ENCODE assay signal across 15 cellular contexts in the genomic region with DNA sequence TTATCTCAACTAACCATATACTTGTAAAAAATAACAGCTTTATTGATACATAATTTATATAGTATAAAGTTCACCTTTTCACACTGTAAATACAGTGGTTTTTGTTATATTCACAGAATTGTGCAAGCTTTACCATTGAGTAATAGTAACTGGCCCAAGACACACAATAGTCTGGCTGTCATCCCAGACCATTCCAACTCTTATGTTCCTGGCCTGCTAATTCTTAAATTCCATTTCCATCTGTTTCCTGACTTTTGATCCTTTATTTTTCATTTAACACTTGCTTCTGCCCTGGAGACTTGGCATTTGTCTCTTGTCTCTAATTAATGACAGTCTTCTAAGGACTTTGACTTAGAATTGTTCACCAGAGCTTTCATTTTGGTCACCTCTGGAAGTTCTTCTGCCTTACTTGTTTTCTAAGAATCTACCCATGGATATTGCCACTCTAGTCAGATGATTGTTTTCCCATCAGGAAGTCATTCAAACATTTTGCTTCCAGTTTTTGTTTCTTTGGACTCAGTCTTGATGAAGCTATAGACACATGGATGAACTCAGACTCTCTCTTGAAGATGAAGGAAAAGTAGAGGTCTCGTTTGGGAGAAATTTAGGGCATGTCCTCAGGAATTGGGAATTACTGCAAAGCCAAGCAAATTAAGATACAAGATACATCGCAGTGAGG. TPM values are rescaled to one million over a fixed set of nuclear protein-coding genes. Genes with fewer than 3 reads are reported as not detected.
DNase-seq lines count a peak whose midpoint lies in the region; ATAC-seq, FAIRE-seq and TF ChIP-seq lines count a peak whose summit lies in the region.
"Had no signal": no experiment of that assay in that cellular context is flagged by ENCODE, and none has a peak within 500 bp of the region (broad histone marks: within the 10 kb centered on the region; RNA-seq: fewer than 3 reads in every experiment).

No MANE protein-coding gene starts in this region.

- H3K9me3 Mint-ChIP-seq in stimulated activated naive CD8-positive, alpha-beta T cell treated with anti-CD3 and anti-CD28 coated beads, Interleukin-15, amount 100 ng/mL, for 72 hours = no peaks in the 10 kb centered on the region
- H3K9me3 Mint-ChIP-seq in H9 = no peaks in the 10 kb centered on the region
- H3K9me3 Mint-ChIP-seq: activated T-helper 2 cell treated with anti-CD3 and anti-CD28 coated beads, Interferon-gamma antibody, Interleukin-2, Interleukin-4, amounts not matched to agents 10 μg/mL and 5 μg/mL and 100 μg/mL, durations not matched to agents 14 hours and 24 hours and 36 hours had no signal

- H3K79me1 ChIP-seq in H9 (ENCODE audit: insufficient read depth, low read depth, low read length, poor library complexity, severe bottlenecking) = no peaks in the 10 kb centered on the region

- H3K4me1 ChIP-seq in pancreas (peaks cover 0 to 3% (median 0%) of the 10 kb centered on the region in 3 donors), H9 (ENCODE audit: insufficient read depth, low read length) (no peaks in the 10 kb centered on the region)
- H3K4me1 ChIP-seq: BLaER1 had no signal

- no peak overlapping the region for H2BK12ac ChIP-seq in H9 (ENCODE audit: insufficient read length, low read depth, low read length)

- intact Hi-C loops in pancreas (cut with DNase I) = no loop called here

- no peak overlapping the region for H3K4me3 ChIP-seq in AG09309 (ENCODE audit: control insufficient read depth, low read depth, low read length)
- no peak overlapping the region for H3K4me3 ChIP-seq in fibroblast of the aortic adventitia (ENCODE audit: low read depth, low read length)
- no peak overlapping the region for H3K4me3 ChIP-seq in pancreas
- H3K4me3 ChIP-seq: BLaER1 had no signal

- peaks cover 6% of the 10 kb centered on the region for H3K27me3 Mint-ChIP-seq in stimulated activated naive CD8-positive, alpha-beta T cell treated with anti-CD3 and anti-CD28 coated beads, Interleukin-15, amount 100 ng/mL, for 72 hours
- H3K27me3 Mint-ChIP-seq in H9 (ENCODE audit: low read depth) = no peaks in the 10 kb centered on the region

- no peak overlapping the region for H3K56ac ChIP-seq in H9 (ENCODE audit: insufficient read length, low read depth, low read length)

- no peak overlapping the region for H4K91ac ChIP-seq in H9 (ENCODE audit: insufficient read length, low read depth, low read length)

- no peak overlapping the region for H2BK5ac ChIP-seq in H9 (ENCODE audit: insufficient read length, low read length)

- no peak overlapping the region for H3K4me3 Mint-ChIP-seq in stimulated activated naive CD8-positive, alpha-beta T cell treated with anti-CD3 and anti-CD28 coated beads, Interleukin-15, amount 100 ng/mL, for 72 hours
- no peak overlapping the region for H3K4me3 Mint-ChIP-seq in H9

- H2BK120ac ChIP-seq in H9 (ENCODE audit: low read depth, low read length, poor library complexity, severe bottlenecking) = no peak overlapping the region

- no peak overlapping the region for H3K4me2 ChIP-seq in H9 (ENCODE audit: insufficient read depth, insufficient read length, low read length)
- H3K4me2 ChIP-seq: BLaER1 had no signal

- no peaks in the 10 kb centered on the region for H4K20me1 ChIP-seq in H9 (ENCODE audit: control insufficient read depth, insufficient read depth, insufficient read length)
- H4K20me1 ChIP-seq: BLaER1 had no signal

- H2AK5ac ChIP-seq in H9 (ENCODE audit: insufficient read length, low read length) = no peak overlapping the region

- no peaks in the 10 kb centered on the region for H3K36me3 ChIP-seq in pancreas
- H3K36me3 ChIP-seq: BLaER1 had no signal

- no peak overlapping the region for H4K8ac ChIP-seq in H9 (replicated peaks; ENCODE audit: insufficient read length, low read depth, low read length)

- H2BK15ac ChIP-seq in H9 (ENCODE audit: low read depth, low read length) = no peak overlapping the region

- H2AFZ ChIP-seq in H9 (ENCODE audit: low read length) = no peak overlapping the region

- H3K79me2 ChIP-seq in H9 (ENCODE audit: insufficient read depth, low read length) = no peaks in the 10 kb centered on the region

- peak in 3 of 4 donors; percentile 24 to 63 (median 32) for ATAC-seq in pancreas
- ATAC-seq in stimulated activated naive CD8-positive, alpha-beta T cell treated with anti-CD3 and anti-CD28 coated beads, Interleukin-15, amount 100 ng/mL, for 72 hours = no peak
- no peak for ATAC-seq in GM21423 (IDR thresholded peaks at IDR 0.05; ENCODE audit: unreplicated experiment)

- H3K9ac ChIP-seq in H9 (ENCODE audit: extremely low read depth, insufficient read length, low read length) = no peak overlapping the region
- H3K9ac ChIP-seq: BLaER1 had no signal

- peak; percentile 93 for DNase-seq in AG09309 (ENCODE audit: low read depth)
- DNase-seq in amniotic epithelial cell (ENCODE audit: low read depth) = peak; percentile 88
- DNase-seq in fibroblast of the aortic adventitia (ENCODE audit: low read depth) = peak; percentile 99
- DNase-seq in pancreas = no peak
- no peak for DNase-seq in stimulated activated naive CD8-positive, alpha-beta T cell treated with anti-CD3 and anti-CD28 coated beads, Interleukin-15, amount 100 ng/mL, for 72 hours
- no peak for DNase-seq in H9
- no peak for DNase-seq in NCI-H524 treated with DMSO at 0.1 percent for 48 hours (lab: John Stamatoyannopoulos, UW)
- DNase-seq: effector CD8-positive, alpha-beta T cell; NCI-H187; retina; stimulated activated CD8-positive, alpha-beta memory T cell treated with anti-CD3 and anti-CD28 coated beads, Interleukin-4, amount 100 ng/mL, for 48 hours had no signal

- no peak overlapping the region for H3T11ph ChIP-seq in H9 (ENCODE audit: low read length)

- no peak overlapping the region for H2BK20ac ChIP-seq in H9 (ENCODE audit: low read depth, low read length, poor library complexity, severe bottlenecking)

- 84 to 92% methylated on average over 2 of the region's 2 CpGs for WGBS in pancreas, 2 donors
- no CpG with 5 or more reads among the region's 2 CpGs for WGBS in H9 (ENCODE audit: extremely low coverage, insufficient read length, low lambda C conversion rate)

- no peak overlapping the region for H3K27ac ChIP-seq in pancreas
- no peak overlapping the region for H3K27ac ChIP-seq in H9 (ENCODE audit: insufficient read length, low read depth, low read length)
- H3K27ac ChIP-seq: BLaER1 had no signal

- H3K27ac Mint-ChIP-seq in stimulated activated naive CD8-positive, alpha-beta T cell treated with anti-CD3 and anti-CD28 coated beads, Interleukin-15, amount 100 ng/mL, for 72 hours = no peak overlapping the region
- H3K27ac Mint-ChIP-seq in H9 = no peak overlapping the region
- H3K27ac Mint-ChIP-seq: activated T-helper 2 cell treated with anti-CD3 and anti-CD28 coated beads, Interferon-gamma antibody, Interleukin-2, Interleukin-4, amounts not matched to agents 10 μg/mL and 5 μg/mL and 100 μg/mL, durations not matched to agents 14 hours and 24 hours and 36 hours had no signal

- TF ChIP-seq CTCF in AG09309 (IDR thresholded peaks at IDR 0.05; ENCODE audit: control insufficient read depth, insufficient read depth, low read depth, low read length, missing control alignments) (no peak), fibroblast of the aortic adventitia (IDR thresholded peaks at IDR 0.05; ENCODE audit: insufficient read depth, low read length) (no peak), pancreas (IDR thresholded peaks at IDR 0.05) (no peak), H9 (conservative IDR thresholded peaks at IDR 0.05) (no peak)

- H3K18ac ChIP-seq in H9 (ENCODE audit: insufficient read length, low read depth, low read length) = no peak overlapping the region

- H4K5ac ChIP-seq in H9 (ENCODE audit: insufficient read length, low read depth, low read length) = no peak overlapping the region

- no peak overlapping the region for H3K14ac ChIP-seq in H9 (ENCODE audit: insufficient read depth, low read length)

- no peaks in the 10 kb centered on the region for H3K4me1 Mint-ChIP-seq in stimulated activated naive CD8-positive, alpha-beta T cell treated with anti-CD3 and anti-CD28 coated beads, Interleukin-15, amount 100 ng/mL, for 72 hours
- H3K4me1 Mint-ChIP-seq in H9 = peaks cover 5% of the 10 kb centered on the region in 2 experiments; a peak in 3 of 4 replicates

- H3K9me3 ChIP-seq in pancreas = no peaks in the 10 kb centered on the region
- no peaks in the 10 kb centered on the region for H3K9me3 ChIP-seq in H9 (ENCODE audit: control insufficient read depth, low read depth, low read length)
- H3K9me3 ChIP-seq: BLaER1 had no signal

- no peaks in the 10 kb centered on the region for H3K27me3 ChIP-seq in pancreas
- no peaks in the 10 kb centered on the region for H3K27me3 ChIP-seq in H9 (ENCODE audit: insufficient read depth, low read length)
- H3K27me3 ChIP-seq: BLaER1 had no signal

- H3K4ac ChIP-seq in H9 (ENCODE audit: low read depth, low read length) = no peak overlapping the region

- FAIRE-seq in pancreas (lab: Jason Lieb, UNC) = no peak
- FAIRE-seq: HTR-8/SVneo had no signal

- no peak overlapping the region for H3K23ac ChIP-seq in H9 (ENCODE audit: insufficient read length, low read depth, low read length)

- H3K36me3 Mint-ChIP-seq in H9 (ENCODE audit: insufficient read depth in 1 of 3, low read depth in 3 of 3) = no peaks in the 10 kb centered on the region

- no peaks in the 10 kb centered on the region for H3K23me2 ChIP-seq in H9 (ENCODE audit: insufficient read length, low read depth, low read length, poor library complexity, severe bottlenecking)

RNA-seq across cellular contexts. Expression of gene PLSCR4, which starts 27.2 kb away (rescaled TPM):
- total RNA-seq in fibroblast of the aortic adventitia (ENCODE audit: low replicate concordance) (28.3 and 46.3 TPM in 2 replicates), pancreas (10 to 100 TPM; 11.0 to 28.2 (median 15.9) TPM), H9 (2021) (1.1 and 1.2 TPM in 2 replicates)
- polyA plus RNA-seq in pancreas = 10 to 100 TPM in 1 of 2 donors, 1 to 10 TPM in 1; 5.6 to 12.6 TPM
- total RNA-seq: activated T-helper 2 cell treated with anti-CD3 and anti-CD28 coated beads, Interferon-gamma antibody, Interleukin-2, Interleukin-4, amounts not matched to agents 10 μg/mL and 5 μg/mL and 100 μg/mL, durations not matched to agents 14 hours and 24 hours and 36 hours had no signal

Comparison
In these comparisons a context has a peak if more than half of its experiments do, and no peak if none do; other contexts are left out.
1. DNase-seq: peak in AG09309 (single experiment), amniotic epithelial cell (single experiment) and fibroblast of the aortic adventitia (single experiment); none in pancreas (0 of 6), stimulated activated naive CD8-positive, alpha-beta T cell treated with anti-CD3 and anti-CD28 coated beads, Interleukin-15, amount 100 ng/mL, for 72 hours (0 of 2), H9 (single experiment) and NCI-H524 treated with DMSO at 0.1 percent for 48 hours (single experiment).
2. ATAC-seq: peak in pancreas (3 of 4); none in stimulated activated naive CD8-positive, alpha-beta T cell treated with anti-CD3 and anti-CD28 coated beads, Interleukin-15, amount 100 ng/mL, for 72 hours (single experiment) and GM21423 (single experiment).